In genomic region chr12:79174656-79175055, GRCh38 we compare ENCODE assay signal across 8 cellular contexts.
DNase-seq lines count a peak whose midpoint lies in the region; ATAC-seq, FAIRE-seq and TF ChIP-seq lines count a peak whose summit lies in the region.

No MANE protein-coding gene starts in this region.

- H3K36me3 ChIP-seq in MM.1S (replicated peaks; ENCODE audit: insufficient read depth, low read length) (no peaks in the 10 kb centered on the region), small intestine (ENCODE audit: control insufficient read depth in 2 of 2, insufficient read depth in 2 of 2, low read length in 2 of 2) (no peaks in the 10 kb centered on the region), esophagus muscularis mucosa (no peaks in the 10 kb centered on the region)

- no peak overlapping the region for H3K4me2 ChIP-seq in MM.1S (ENCODE audit: low read depth, low read length)

- H3K9ac ChIP-seq in MM.1S (ENCODE audit: low read length) = no peak overlapping the region

- 0 to 3% (median 0%) methylated on average over 1 of the region's 1 CpG for WGBS in small intestine, 3 donors
- WGBS in esophagus muscularis mucosa = 8% methylated on average over 1 of the region's 1 CpG

- H3K4me1 ChIP-seq in MM.1S (ENCODE audit: low read length) = no peaks in the 10 kb centered on the region
- no peaks in the 10 kb centered on the region for H3K4me1 ChIP-seq in small intestine (ENCODE audit: control insufficient read depth in 2 of 2, insufficient read depth in 1 of 2, low read depth in 1 of 2, low read length in 1 of 2)
- no peaks in the 10 kb centered on the region for H3K4me1 ChIP-seq in esophagus muscularis mucosa

- H3K9me2 ChIP-seq in MM.1S (replicated peaks; ENCODE audit: insufficient read depth, low read length) = no peaks in the 10 kb centered on the region

- no peak overlapping the region for H2AFZ ChIP-seq in MM.1S (ENCODE audit: low read length)

- no peak for TF ChIP-seq EP300 in esophagus muscularis mucosa (IDR thresholded peaks at IDR 0.05)

- H3F3A ChIP-seq in MM.1S (ENCODE audit: insufficient read depth, low read length) = no peaks in the 10 kb centered on the region

- H3K9me3 ChIP-seq in MM.1S (replicated peaks; ENCODE audit: insufficient read depth, low read length) = no peaks in the 10 kb centered on the region
- H3K9me3 ChIP-seq in small intestine (ENCODE audit: control insufficient read depth, low read depth) = no peaks in the 10 kb centered on the region
- peaks cover 0 to 4% (median 0%) of the 10 kb centered on the region in 4 donors for H3K9me3 ChIP-seq in esophagus muscularis mucosa

- intact Hi-C loops in dorsolateral prefrontal cortex (cut with DNase I) (no loop called here), esophagus muscularis mucosa (cut with DNase I) (no loop called here)

- no peak overlapping the region for H3K27ac ChIP-seq in MM.1S (ENCODE audit: low read length)
- peak overlapping the region in 25 of 59 donors; percentile 2 to 80 (median 57) for H3K27ac ChIP-seq in dorsolateral prefrontal cortex
- H3K27ac ChIP-seq in small intestine (ENCODE audit: low read depth in 1 of 2, low read length in 1 of 2) = no peak overlapping the region
- no peak overlapping the region for H3K27ac ChIP-seq in esophagus muscularis mucosa (replicated peaks in 1 of 4)

- peak; percentile 75 for ATAC-seq in GM21576 (IDR thresholded peaks at IDR 0.05; ENCODE audit: unreplicated experiment)
- ATAC-seq in left lobe of liver = no peak

- FAIRE-seq in small intestine (lab: Jason Lieb, UNC) = no peak

- no peaks in the 10 kb centered on the region for H4K20me1 ChIP-seq in MM.1S (ENCODE audit: insufficient read depth, low read length)

- TF ChIP-seq POLR2A in esophagus muscularis mucosa (IDR thresholded peaks at IDR 0.05; ENCODE audit: low read depth) = no peak

- H3K4me3 ChIP-seq in MM.1S (ENCODE audit: low read length) = no peak overlapping the region
- no peak overlapping the region for H3K4me3 ChIP-seq in dorsolateral prefrontal cortex
- H3K4me3 ChIP-seq in small intestine (ENCODE audit: low read depth in 1 of 2, low read length in 2 of 2) = no peak overlapping the region
- no peak overlapping the region for H3K4me3 ChIP-seq in esophagus muscularis mucosa

- H3K27me3 ChIP-seq in MM.1S (replicated peaks; ENCODE audit: insufficient read depth, low read length) = no peaks in the 10 kb centered on the region
- H3K27me3 ChIP-seq in dorsolateral prefrontal cortex = no peaks in the 10 kb centered on the region
- no peaks in the 10 kb centered on the region for H3K27me3 ChIP-seq in small intestine (ENCODE audit: control insufficient read depth in 2 of 2, insufficient read depth in 2 of 2, low read length in 2 of 2)
- H3K27me3 ChIP-seq in esophagus muscularis mucosa = no peaks in the 10 kb centered on the region

- TF ChIP-seq CTCF in MM.1S (IDR thresholded peaks at IDR 0.05; ENCODE audit: low read length) (peak; percentile 30), dorsolateral prefrontal cortex (IDR thresholded peaks at IDR 0.05 in 54 of 56, conservative IDR thresholded peaks at IDR 0.05 in 2 of 56; ENCODE audit: low read depth in 1 of 56, partially characterized antibody in 56 of 56) (peak in 45 of 56 donors; percentile 9 to 52 (median 32)), esophagus muscularis mucosa (IDR thresholded peaks at IDR 0.05) (no peak)

- no peaks in the 10 kb centered on the region for H3K79me2 ChIP-seq in MM.1S (ENCODE audit: low read length)

- DNase-seq in ELR (ENCODE audit: low read depth) (peak; percentile 64), MM.1S (peak; percentile 55), dorsolateral prefrontal cortex (no peak), small intestine (peak; percentile 5), left lobe of liver (ENCODE audit: low spot score) (no peak), esophagus muscularis mucosa (ENCODE audit: extremely low spot score) (no peak), DMS153 (lab: John Stamatoyannopoulos, UW) (no peak)

Comparison
In these comparisons a context has a peak if more than half of its experiments do, and no peak if none do; other contexts are left out.
1. DNase-seq: peak in ELR (single experiment), MM.1S (single experiment) and small intestine (single experiment); none in dorsolateral prefrontal cortex (0 of 10), left lobe of liver (single experiment), esophagus muscularis mucosa (single experiment) and DMS153 (single experiment).
2. CTCF ChIP-seq: peak in MM.1S (single experiment) and dorsolateral prefrontal cortex (45 of 56); none in esophagus muscularis mucosa (0 of 3).